8 cellular contexts compared by ENCODE assay signal in genomic region chr6:131923356-131923755, GRCh38. TPM values are rescaled to one million over a fixed set of nuclear protein-coding genes. Genes with fewer than 3 reads are reported as not detected.
DNase-seq lines count a peak whose midpoint lies in the region; ATAC-seq lines count a peak whose summit lies in the region.

No MANE protein-coding gene starts in this region.

- H3K9me3 ChIP-seq in iPS DF 6.9 (ENCODE audit: control insufficient read depth, insufficient read depth, low read length), result no peaks in the 10 kb centered on the region

- peaks cover 14% of the 10 kb centered on the region for H3K27me3 Mint-ChIP-seq in activated CD4-positive, alpha-beta memory T cell treated with anti-CD3 and anti-CD28 coated beads, Interleukin-2, amount 10 ng/mL, durations not matched to agents 7 days and 5 days

- no peak overlapping the region for H3K27ac Mint-ChIP-seq in activated CD4-positive, alpha-beta memory T cell treated with anti-CD3 and anti-CD28 coated beads, Interleukin-2, amount 10 ng/mL, durations not matched to agents 7 days and 5 days

- H3K27me3 ChIP-seq in H7 (ENCODE audit: control insufficient read depth, insufficient read depth, low read length) (no peaks in the 10 kb centered on the region), iPS DF 6.9 (ENCODE audit: control insufficient read depth, insufficient read depth, low read length) (no peaks in the 10 kb centered on the region)

- no peak overlapping the region for H3K4me3 ChIP-seq in H7 (ENCODE audit: insufficient read depth, low read depth, low read length)
- H3K4me3 ChIP-seq in iPS DF 6.9 (ENCODE audit: low read length), result no peak overlapping the region

- H3K4me1 ChIP-seq in iPS DF 6.9 (ENCODE audit: control insufficient read depth, insufficient read depth, low read length), result no peaks in the 10 kb centered on the region

- H3K36me3 Mint-ChIP-seq in activated CD4-positive, alpha-beta memory T cell treated with anti-CD3 and anti-CD28 coated beads, Interleukin-2, amount 10 ng/mL, durations not matched to agents 7 days and 5 days (ENCODE audit: low read depth), result no peaks in the 10 kb centered on the region

- H3K36me3 ChIP-seq in H7 (replicated peaks; ENCODE audit: control insufficient read depth, insufficient read depth, low read length), result peaks cover 3% of the 10 kb centered on the region
- peaks cover 5% of the 10 kb centered on the region; the same call in 1 of the 2 replicates for H3K36me3 ChIP-seq in iPS DF 6.9 (ENCODE audit: control insufficient read depth, insufficient read depth, low read length)

- WGBS in iPS DF 6.9 (ENCODE audit: insufficient coverage, insufficient read length), result no CpG with 5 or more reads among the region's 2 CpGs

- H3K4me3 Mint-ChIP-seq in activated CD4-positive, alpha-beta memory T cell treated with anti-CD3 and anti-CD28 coated beads, Interleukin-2, amount 10 ng/mL, durations not matched to agents 7 days and 5 days, result no peak overlapping the region

- no peak for ATAC-seq in HG03571 (IDR thresholded peaks at IDR 0.05; ENCODE audit: unreplicated experiment)

- H3K4me1 Mint-ChIP-seq in activated CD4-positive, alpha-beta memory T cell treated with anti-CD3 and anti-CD28 coated beads, Interleukin-2, amount 10 ng/mL, durations not matched to agents 7 days and 5 days, result no peaks in the 10 kb centered on the region

- CTCF ChIA-PET in activated CD4-positive, alpha-beta memory T cell treated with anti-CD3 and anti-CD28 coated beads, Interleukin-2, amount 10 ng/mL, durations not matched to agents 7 days and 5 days (lab: Charles Lee), result interaction anchor here (0.6 to 1.6 kb wide), 11 partner anchors 8 to 844 kb away, joined by 3 to 12 read pairs (median 3); no protein-coding TSS in a partner anchor

- POLR2A ChIA-PET in activated CD4-positive, alpha-beta memory T cell treated with anti-CD3 and anti-CD28 coated beads, Interleukin-2, amount 10 ng/mL, durations not matched to agents 7 days and 5 days (lab: Charles Lee), result no interaction called here

- H3K9me3 Mint-ChIP-seq in activated CD4-positive, alpha-beta memory T cell treated with anti-CD3 and anti-CD28 coated beads, Interleukin-2, amount 10 ng/mL, durations not matched to agents 7 days and 5 days, result peaks cover 3% of the 10 kb centered on the region

- H3K27ac ChIP-seq in iPS DF 6.9 (ENCODE audit: low read length), result no peak overlapping the region

- DNase-seq in NCI-H82 (lab: John Stamatoyannopoulos, UW) (peak; percentile 71), NCI-H82 treated with DMSO at 0.1 percent for 48 hours (lab: John Stamatoyannopoulos, UW; ENCODE audit: unreplicated experiment) (no peak), H7 (peak; percentile 64), NCI-H2107 treated with DMSO at 0.1 percent for 48 hours (lab: John Stamatoyannopoulos, UW; ENCODE audit: unreplicated experiment) (peak; percentile 12), iPS DF 6.9 (ENCODE audit: low read depth, low spot score) (peak; percentile 82)
- peak; percentile 61 for DNase-seq in activated CD4-positive, alpha-beta memory T cell treated with anti-CD3 and anti-CD28 coated beads, Interleukin-2, amount 10 ng/mL, durations not matched to agents 7 days and 5 days
- peak; percentile 2 for DNase-seq in stimulated activated CD8-positive, alpha-beta memory T cell treated with anti-CD3 and anti-CD28 coated beads, Interleukin-4, amount 100 ng/mL, for 24 hours (ENCODE audit: low read depth)

RNA-seq across cellular contexts. Expression of gene CCN2, which starts 27.8 kb away (rescaled TPM):
- total RNA-seq in H7 (2014; rRNA removed; shearing (Covaris generic)), result 5.8 and 8.3 TPM in 2 replicates
- not detected for total RNA-seq in activated CD4-positive, alpha-beta memory T cell treated with anti-CD3 and anti-CD28 coated beads, Interleukin-2, amount 10 ng/mL, durations not matched to agents 7 days and 5 days
